ENCODE assay signal across 8 cellular contexts in genomic region chr7:7639421-7639820, GRCh38. TPM values are rescaled to one million over a fixed set of nuclear protein-coding genes. Genes with fewer than 3 reads are reported as not detected.
A peak's percentile ranks its signal among the peaks of the same experiment; 100 is the strongest.
DNase-seq lines count a peak whose midpoint lies in the region; ATAC-seq and TF ChIP-seq lines count a peak whose summit lies in the region.

No MANE protein-coding gene starts in this region.

- TF ChIP-seq CTCF in AG04449 (IDR thresholded peaks at IDR 0.05; ENCODE audit: insufficient read depth, low read length, missing control alignments) = no peak
- no peak for TF ChIP-seq CTCF in breast epithelium (IDR thresholded peaks at IDR 0.05)

- H3K9me3 ChIP-seq in HUES64 (ENCODE audit: insufficient read depth, low read depth, low read length) = no peaks in the 10 kb centered on the region
- no peaks in the 10 kb centered on the region for H3K9me3 ChIP-seq in breast epithelium
- H3K9me3 ChIP-seq in mucosa of stomach (ENCODE audit: control insufficient read depth, low read length) = no peaks in the 10 kb centered on the region

- POLR2A ChIA-PET in AG04449 (lab: Yijun Ruan, JAX) = no interaction called here

- H3K27me3 ChIP-seq in HUES64 (ENCODE audit: insufficient read depth, low read length) (no peaks in the 10 kb centered on the region), breast epithelium (no peaks in the 10 kb centered on the region), mucosa of stomach (ENCODE audit: control insufficient read depth, insufficient read depth, low read length) (no peaks in the 10 kb centered on the region)

- ATAC-seq in GM18519 (IDR thresholded peaks at IDR 0.05; ENCODE audit: low FRiP score, unreplicated experiment) (no peak), HG03095 (IDR thresholded peaks at IDR 0.05; ENCODE audit: unreplicated experiment) (no peak)

- peaks cover 12% of the 10 kb centered on the region for H3K4me1 ChIP-seq in HUES64 (ENCODE audit: insufficient read depth, low read length)
- no peaks in the 10 kb centered on the region for H3K4me1 ChIP-seq in breast epithelium
- peaks cover 5% of the 10 kb centered on the region for H3K4me1 ChIP-seq in mucosa of stomach (ENCODE audit: control insufficient read depth, insufficient read depth, low read length)

- no peak for TF ChIP-seq POLR2A in breast epithelium (IDR thresholded peaks at IDR 0.05)

- 31% methylated on average over 5 of the region's 5 CpGs for WGBS in HUES64

- peaks cover 23% of the 10 kb centered on the region for H3K36me3 ChIP-seq in HUES64 (ENCODE audit: insufficient read depth, low read length)
- H3K36me3 ChIP-seq in breast epithelium = no peaks in the 10 kb centered on the region
- no peaks in the 10 kb centered on the region for H3K36me3 ChIP-seq in mucosa of stomach (ENCODE audit: control insufficient read depth, insufficient read depth, low read length)

- CTCF ChIA-PET in AG04449 (lab: Yijun Ruan, JAX) = interaction anchor here (1.5 to 2.3 kb wide), 4 partner anchors 12 to 551 kb away, joined by 3 to 8 read pairs (median 6); no protein-coding TSS in a partner anchor

- H3K4me3 ChIP-seq in AG04449 (ENCODE audit: low read depth, low read length) (peak overlapping the region; percentile 99), HUES64 (ENCODE audit: low read length) (peak overlapping the region; percentile 83), breast epithelium (peak overlapping the region; percentile 71 to 84 (median 74)), mucosa of stomach (ENCODE audit: low read length) (peak overlapping the region; percentile 62)

- DNase-seq in AG04449 (ENCODE audit: low read depth, low spot score) (no peak), breast epithelium (ENCODE audit: low spot score in 2 of 2) (no peak), DMS153 (lab: John Stamatoyannopoulos, UW) (no peak), GOT3 (lab: John Stamatoyannopoulos, UW) (no peak)

- peak overlapping the region; percentile 85 for H3K27ac ChIP-seq in HUES64 (ENCODE audit: low read depth, low read length)
- H3K27ac ChIP-seq in breast epithelium = peak overlapping the region; percentile 93 to 96

- H3K9ac ChIP-seq in HUES64 (ENCODE audit: low read depth, low read length) (peak overlapping the region; percentile 89), mucosa of stomach (ENCODE audit: low read length) (peak overlapping the region; percentile 74)

- intact Hi-C loops in breast epithelium (cut with DNase I; ENCODE audit: low total_unique reads) = no loop called here

RNA-seq across cellular contexts. Expression of gene UMAD1, which starts 1.1 kb away (rescaled TPM):
- 9.9 TPM for polyA plus RNA-seq in HUES64 (2013, experiment 1 of 2)
- polyA plus RNA-seq in HUES64 (2013, experiment 2 of 2) = 11.9 TPM
- 10 to 100 TPM; 13.6 to 25.6 (median 17.7) TPM for total RNA-seq in breast epithelium
